ENCODE assay signal across 14 cellular contexts in genomic region chr10:112227331-112227961, GRCh38. TPM values are rescaled to one million over a fixed set of nuclear protein-coding genes. Genes with fewer than 3 reads are reported as not detected.
DNase-seq lines count a peak whose midpoint lies in the region; ATAC-seq and TF ChIP-seq lines count a peak whose summit lies in the region.
"Had no signal": no experiment of that assay in that cellular context is flagged by ENCODE, and none has a peak within 500 bp of the region (broad histone marks: within the 10 kb centered on the region; RNA-seq: fewer than 3 reads in every experiment).

No MANE protein-coding gene starts in this region.

- H3K9me3 Mint-ChIP-seq in chondrocyte (ENCODE audit: low read depth) = peaks cover 13% of the 10 kb centered on the region

- H2BK5ac ChIP-seq in trophoblast cell (ENCODE audit: low read depth, low read length, poor library complexity) = no peak overlapping the region

- TF ChIP-seq CTCF in NB4 (IDR thresholded peaks at IDR 0.05; ENCODE audit: low read depth, low read length) = no peak
- TF ChIP-seq CTCF in choroid plexus epithelial cell (conservative IDR thresholded peaks at IDR 0.05; ENCODE audit: low read depth, low read length) = no peak
- TF ChIP-seq CTCF in chondrocyte (IDR thresholded peaks at IDR 0.05) = no peak

- H2BK120ac ChIP-seq in trophoblast cell (ENCODE audit: insufficient read depth, low read length, poor library complexity) = no peak overlapping the region

- H3K18ac ChIP-seq in trophoblast cell (ENCODE audit: low read length) = no peak overlapping the region

- no peak for ATAC-seq in GM21529 (IDR thresholded peaks at IDR 0.05; ENCODE audit: unreplicated experiment)
- ATAC-seq: body of pancreas; naive thymus-derived CD4-positive, alpha-beta T cell; PC-3 had no signal

- no peak overlapping the region for H3K23ac ChIP-seq in trophoblast cell (ENCODE audit: low read length)

- no peak overlapping the region for H2AK5ac ChIP-seq in trophoblast cell (ENCODE audit: low read length)

- peaks cover 3 to 7% of the 10 kb centered on the region in 2 experiments for H3K4me1 ChIP-seq in trophoblast cell (ENCODE audit: control insufficient read depth in 1 of 2, insufficient read depth in 2 of 2, low read length in 2 of 2)
- H3K4me1 ChIP-seq: body of pancreas had no signal

- no peak overlapping the region for H3K14ac ChIP-seq in trophoblast cell (ENCODE audit: low read length)

- no peaks in the 10 kb centered on the region for H3K27me3 ChIP-seq in trophoblast cell (ENCODE audit: insufficient read depth, low read length)
- H3K27me3 ChIP-seq: body of pancreas had no signal

- no peak overlapping the region for H3K4me2 ChIP-seq in trophoblast cell (ENCODE audit: low read length)

- no peaks in the 10 kb centered on the region for H3K4me1 Mint-ChIP-seq in chondrocyte (ENCODE audit: low read depth)
- H3K4me1 Mint-ChIP-seq: immature natural killer cell; naive thymus-derived CD4-positive, alpha-beta T cell had no signal

- H3K27ac ChIP-seq in trophoblast cell (ENCODE audit: low read depth, low read length) = no peak overlapping the region
- H3K27ac ChIP-seq: body of pancreas, epithelial cell of prostate had no signal

- no CpG with 5 or more reads among the region's 5 CpGs for WGBS in trophoblast cell (ENCODE audit: extremely low coverage, insufficient coverage, insufficient read length)

- no peak overlapping the region for H2BK12ac ChIP-seq in trophoblast cell (ENCODE audit: low read length)

- no peaks in the 10 kb centered on the region for H3K27me3 Mint-ChIP-seq in chondrocyte (ENCODE audit: low read depth)

- peaks cover 4% of the 10 kb centered on the region for H3K9me3 ChIP-seq in trophoblast cell (ENCODE audit: insufficient read depth, low read depth, low read length)
- H3K9me3 ChIP-seq: body of pancreas had no signal

- H3K36me3 Mint-ChIP-seq in chondrocyte (ENCODE audit: low read depth) = no peaks in the 10 kb centered on the region
- H3K36me3 Mint-ChIP-seq: immature natural killer cell; naive thymus-derived CD4-positive, alpha-beta T cell had no signal

- H3K79me1 ChIP-seq in trophoblast cell (ENCODE audit: low read length) = no peaks in the 10 kb centered on the region

- no peak overlapping the region for H3K4me3 ChIP-seq in NB4 (ENCODE audit: low read depth, low read length)
- H3K4me3 ChIP-seq in choroid plexus epithelial cell (ENCODE audit: low read depth, low read length) = no peak overlapping the region
- peak overlapping the region; percentile 5 for H3K4me3 ChIP-seq in trophoblast cell (ENCODE audit: low read depth, low read length)
- H3K4me3 ChIP-seq: body of pancreas had no signal

- no peak overlapping the region for H2AFZ ChIP-seq in trophoblast cell (ENCODE audit: insufficient read depth, low read length, poor library complexity)

- no peak overlapping the region for H4K8ac ChIP-seq in trophoblast cell (ENCODE audit: low read depth, low read length)

- no peak overlapping the region for H4K91ac ChIP-seq in trophoblast cell (ENCODE audit: low read depth, low read length)

- no peak for TF ChIP-seq POLR2A in NB4 (IDR thresholded peaks at IDR 0.05; ENCODE audit: extremely low read depth, insufficient read length)

- H3K79me2 ChIP-seq in trophoblast cell (ENCODE audit: control insufficient read depth, insufficient read depth, low read length, poor library complexity) = no peaks in the 10 kb centered on the region

- H3K9ac ChIP-seq in trophoblast cell (ENCODE audit: low read length) = no peak overlapping the region

- H3K4me3 Mint-ChIP-seq in chondrocyte (ENCODE audit: unreplicated experiment) = no peak overlapping the region
- H3K4me3 Mint-ChIP-seq: immature natural killer cell; naive thymus-derived CD4-positive, alpha-beta T cell had no signal

- H3K4ac ChIP-seq in trophoblast cell (ENCODE audit: low read depth, low read length) = no peak overlapping the region

- H3K36me3 ChIP-seq in trophoblast cell (ENCODE audit: control insufficient read depth in 1 of 2, insufficient read depth in 2 of 2, low read length in 2 of 2) = no peaks in the 10 kb centered on the region

- H3K27ac Mint-ChIP-seq in chondrocyte (ENCODE audit: unreplicated experiment) = no peak overlapping the region
- H3K27ac Mint-ChIP-seq: immature natural killer cell; naive thymus-derived CD4-positive, alpha-beta T cell had no signal

- DNase-seq in ELR (ENCODE audit: low read depth) = peak; percentile 57
- peak; percentile 78 for DNase-seq in NB4 (ENCODE audit: low read depth)
- DNase-seq in choroid plexus epithelial cell (ENCODE audit: low read depth) = peak; percentile 96
- DNase-seq in trophoblast cell = peak; percentile 90 to 94
- DNase-seq in chondrocyte (ENCODE audit: low spot score) = no peak
- no peak for DNase-seq in NCI-H526 treated with DMSO at 0.1 percent for 48 hours (lab: John Stamatoyannopoulos, UW)
- DNase-seq in kidney glomerular epithelial cell (lab: John Stamatoyannopoulos, UW) = no peak
- DNase-seq: DMS 273 treated with DMSO at 0.1 percent for 48 hours; immature natural killer cell; naive thymus-derived CD4-positive, alpha-beta T cell; PC-3 had no signal

- no peak overlapping the region for H4K12ac ChIP-seq in trophoblast cell (ENCODE audit: low read depth, low read length)

RNA-seq across cellular contexts. Expression of gene GPAM, which starts 43.9 kb away (rescaled TPM):
- polyA plus RNA-seq in trophoblast cell (2013) = 3.9 and 4.1 TPM in 2 replicates
- total RNA-seq in chondrocyte = 10.8 to 14.1 TPM (median 11.1 TPM) in 3 replicates

RNA-seq across cellular contexts. Expression of gene TECTB, which starts 55.8 kb away (rescaled TPM):
- not detected in 2 replicates for polyA plus RNA-seq in trophoblast cell (2013)
- total RNA-seq in chondrocyte = not detected in 3 replicates
- total RNA-seq: body of pancreas; naive thymus-derived CD4-positive, alpha-beta T cell; PC-3 had no signal
- polyA plus RNA-seq: immature natural killer cell; naive thymus-derived CD4-positive, alpha-beta T cell had no signal

Comparison
In these comparisons a context has a peak if more than half of its experiments do, and no peak if none do; other contexts are left out.
1. DNase-seq: peak in ELR (single experiment), NB4 (single experiment), choroid plexus epithelial cell (single experiment) and trophoblast cell (2 of 2); none in chondrocyte (single experiment), NCI-H526 treated with DMSO at 0.1 percent for 48 hours (single experiment) and kidney glomerular epithelial cell (single experiment).